In genomic region chr10:60044221-60044620, GRCh38 we compare ENCODE assay signal across 22 cellular contexts.
DNase-seq lines count a peak whose midpoint lies in the region; ATAC-seq, FAIRE-seq and TF ChIP-seq lines count a peak whose summit lies in the region.
"Had no signal": no experiment of that assay in that cellular context is flagged by ENCODE, and none has a peak within 500 bp of the region (broad histone marks: within the 10 kb centered on the region; RNA-seq: fewer than 3 reads in every experiment).

No MANE protein-coding gene starts in this region.

- no peaks in the 10 kb centered on the region for H3K27me3 ChIP-seq in bronchial epithelial cell (ENCODE audit: control insufficient read depth, insufficient read depth, low read length)
- H3K27me3 ChIP-seq: gastroesophageal sphincter, suprapubic skin had no signal

- H3K9me3 ChIP-seq in HEK293 (ENCODE audit: control insufficient read depth, insufficient read depth, low read depth, low read length) = no peaks in the 10 kb centered on the region
- H3K9me3 ChIP-seq: gastroesophageal sphincter, SK-N-SH, suprapubic skin had no signal

- no peak overlapping the region for H3K4me3 ChIP-seq in AG04449 (ENCODE audit: low read depth, low read length)
- H3K4me3 ChIP-seq in HEK293 (ENCODE audit: low read depth, low read length) = no peak overlapping the region
- H3K4me3 ChIP-seq in bronchial epithelial cell (ENCODE audit: low read depth, low read length) = no peak overlapping the region
- H3K4me3 ChIP-seq: gastroesophageal sphincter, suprapubic skin had no signal

- CTCF ChIA-PET in AG04449 (lab: Yijun Ruan, JAX) (interaction anchor here (0.6 to 1.3 kb wide), 3 partner anchors 10 to 577 kb away, joined by 3 to 8 read pairs (median 3); no protein-coding TSS in a partner anchor), HEK293 (lab: Yijun Ruan, JAX) (interaction anchor here (0.7 kb wide), 2 partner anchors 10 to 284 kb away, joined by 4 to 7 read pairs; no protein-coding TSS in a partner anchor)

- FAIRE-seq in bronchial epithelial cell (lab: Jason Lieb, UNC) = peak; percentile 7

- H3K4me1 ChIP-seq in HEK293 (ENCODE audit: control insufficient read depth, insufficient read depth, low read length) = peaks cover 10% of the 10 kb centered on the region; the same call in 1 of the 2 replicates

- DNase-seq in AG04449 (ENCODE audit: low read depth, low spot score) (peak; percentile 93), bronchial epithelial cell (ENCODE audit: low read depth) (peak; percentile 5), kidney glomerular epithelial cell (lab: John Stamatoyannopoulos, UW) (peak; percentile 5)
- DNase-seq: activated CD4-positive, alpha-beta T cell treated with anti-CD3 and anti-CD28 coated beads for 1 hour; CD4-positive, alpha-beta memory T cell; cerebellar nuclear complex; DMS53; midbrain; NCI-H2171; NCI-H774; SK-N-SH; T1000 had no signal

- POLR2A ChIA-PET in AG04449 (lab: Yijun Ruan, JAX) = no interaction called here
- POLR2A ChIA-PET in HEK293 (lab: Yijun Ruan, JAX) = no interaction called here

- no peak overlapping the region for H3K27ac ChIP-seq in HEK293 (ENCODE audit: extremely low read depth, low read depth, low read length)
- H3K27ac ChIP-seq: gastroesophageal sphincter, suprapubic skin had no signal

- no peak for TF ChIP-seq CTCF in AG04449 (IDR thresholded peaks at IDR 0.05; ENCODE audit: insufficient read depth, low read length, missing control alignments)
- no peak for TF ChIP-seq CTCF in HEK293 (tag by site-specific recombination; IDR thresholded peaks at IDR 0.05)
- TF ChIP-seq CTCF in bronchial epithelial cell (IDR thresholded peaks at IDR 0.05; ENCODE audit: insufficient read depth, low read length, severe bottlenecking) = no peak

- H3K36me3 ChIP-seq in HEK293 (ENCODE audit: control insufficient read depth in 2 of 2, insufficient read depth in 1 of 2, low read length in 2 of 2) = no peaks in the 10 kb centered on the region
- no peaks in the 10 kb centered on the region for H3K36me3 ChIP-seq in bronchial epithelial cell (ENCODE audit: control insufficient read depth, insufficient read depth, low read length)
- H3K36me3 ChIP-seq: gastroesophageal sphincter, suprapubic skin had no signal

- ATAC-seq in HG03432 (IDR thresholded peaks at IDR 0.05; ENCODE audit: unreplicated experiment) (no peak), GM18868 (IDR thresholded peaks at IDR 0.05; ENCODE audit: unreplicated experiment) (no peak), GM21515 (IDR thresholded peaks at IDR 0.05; ENCODE audit: unreplicated experiment) (no peak), GM19328 (IDR thresholded peaks at IDR 0.05; ENCODE audit: unreplicated experiment) (no peak)
- ATAC-seq: gastroesophageal sphincter, HCT116, left lobe of liver, Panc1 had no signal

TF ChIP-seq in HEK293, 187 proteins besides CTCF, POLR2A, EP300 and RAD21:
- TF ChIP-seq SP7 (tag by site-specific recombination; IDR thresholded peaks at IDR 0.05) (0 out of 2 replicates have a peak, but pooled peaks have one; percentile 15), HOXC10 (CRISPR knock-in tag; IDR thresholded peaks at IDR 0.05) (no peak)

Comparison
In these comparisons a context has a peak if more than half of its experiments do, and no peak if none do; other contexts are left out.
1. DNase-seq: peak in every context shown above with its lines; median percentile 93 in AG04449; 5 in bronchial epithelial cell; 5 in kidney glomerular epithelial cell.